ENCODE assay signal across 11 cellular contexts in the genomic region with DNA sequence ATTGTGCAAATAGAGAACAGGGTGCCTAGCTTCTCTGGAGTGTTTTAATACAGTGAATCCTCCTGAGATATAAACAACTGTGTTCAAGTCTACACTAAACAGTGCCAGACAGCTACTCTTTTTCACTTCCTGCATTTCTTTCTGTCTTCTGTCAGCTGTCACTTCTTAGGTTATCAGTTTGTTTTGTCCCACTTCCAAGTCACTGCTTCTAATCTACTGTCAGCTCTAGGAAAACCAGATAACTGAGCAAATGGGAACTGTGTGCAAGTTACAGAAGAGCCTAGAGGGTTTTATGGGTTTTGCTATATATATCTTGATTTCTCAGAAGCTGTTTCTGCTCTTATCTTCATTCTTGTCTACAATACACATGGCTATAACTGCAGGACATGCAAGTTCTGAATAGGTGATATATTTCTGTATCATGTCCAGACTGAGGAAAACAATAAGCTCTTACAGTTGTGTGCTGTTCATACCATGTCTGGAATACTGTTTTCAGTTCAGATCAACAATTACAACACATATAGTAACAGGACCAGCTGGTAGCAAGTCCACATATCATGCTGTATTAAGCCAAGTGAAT. TPM values are rescaled to one million over a fixed set of nuclear protein-coding genes. Genes with fewer than 3 reads are reported as not detected.
DNase-seq lines count a peak whose midpoint lies in the region; ATAC-seq and TF ChIP-seq lines count a peak whose summit lies in the region.
"Had no signal": no experiment of that assay in that cellular context is flagged by ENCODE, and none has a peak within 500 bp of the region (broad histone marks: within the 10 kb centered on the region; RNA-seq: fewer than 3 reads in every experiment).

No MANE protein-coding gene starts in this region.

- peaks cover 63% of the 10 kb centered on the region for H4K20me1 ChIP-seq in KMS-11 (ENCODE audit: insufficient read depth)

- no peak overlapping the region for H3K9ac ChIP-seq in KMS-11
- no peak overlapping the region for H3K9ac ChIP-seq in mesendoderm (ENCODE audit: low read length)

- H3K4me3 ChIP-seq in KMS-11 (IDR thresholded peaks at IDR 0.05; ENCODE audit: insufficient read depth, low read depth, low read length) (no peak overlapping the region), brain microvascular endothelial cell (ENCODE audit: low read depth, low read length) (no peak overlapping the region), mesendoderm (ENCODE audit: low read length) (no peak overlapping the region)

- peak overlapping the region; percentile 19; the same call in 1 of the 2 replicates for H3K27ac ChIP-seq in KMS-11
- no peak overlapping the region for H3K27ac ChIP-seq in brain microvascular endothelial cell
- no peak overlapping the region for H3K27ac ChIP-seq in mesendoderm (ENCODE audit: low read depth, low read length)

- in situ Hi-C loops in brain microvascular endothelial cell (cut with HindIII; ENCODE audit: low pct_ligation_motif_present, low sequenced_read_pairs) = no loop called here

- no peak overlapping the region for H3K23ac ChIP-seq in mesendoderm (ENCODE audit: low read length)

- H3K4me2 ChIP-seq in KMS-11 (no peak overlapping the region; the same call in 1 of the 2 replicates), mesendoderm (ENCODE audit: low read length) (no peak overlapping the region)

- H3K18ac ChIP-seq in mesendoderm (ENCODE audit: low read length) = no peak overlapping the region

- no peak overlapping the region for H2BK5ac ChIP-seq in mesendoderm (ENCODE audit: low read length)

- H2BK15ac ChIP-seq in mesendoderm (replicated peaks; ENCODE audit: low read depth) = no peak overlapping the region

- H3K79me1 ChIP-seq in mesendoderm (ENCODE audit: low read length) = peaks cover 9% of the 10 kb centered on the region

- H2AFZ ChIP-seq in KMS-11 (ENCODE audit: low read depth) = no peak overlapping the region

- no peak overlapping the region for H3K4ac ChIP-seq in mesendoderm (ENCODE audit: low read depth, low read length)

- H4K8ac ChIP-seq in mesendoderm (ENCODE audit: low read depth, low read length) = no peak overlapping the region

- no peak overlapping the region for H2BK120ac ChIP-seq in mesendoderm (ENCODE audit: low read depth, low read length)

- H3K36me3 ChIP-seq in KMS-11 (ENCODE audit: insufficient read depth) = peaks cover 14% of the 10 kb centered on the region; the same call in 1 of the 2 replicates
- H3K36me3 ChIP-seq in brain microvascular endothelial cell (replicated peaks) = peaks cover 19% of the 10 kb centered on the region
- no peaks in the 10 kb centered on the region for H3K36me3 ChIP-seq in mesendoderm (ENCODE audit: control insufficient read depth, insufficient read depth, low read length)

- H3K79me2 ChIP-seq in KMS-11 (ENCODE audit: insufficient read depth, low read depth) (peaks cover 95% of the 10 kb centered on the region), mesendoderm (ENCODE audit: control insufficient read depth, insufficient read depth, low read length) (peaks cover 45% of the 10 kb centered on the region)

- H3K4me1 ChIP-seq in KMS-11 (ENCODE audit: low read depth, poor library complexity, severe bottlenecking) (peaks cover 70% of the 10 kb centered on the region), mesendoderm (ENCODE audit: control insufficient read depth, low read depth, low read length) (peaks cover 3% of the 10 kb centered on the region)

- H4K5ac ChIP-seq in mesendoderm (ENCODE audit: low read length) = no peak overlapping the region

- H3K56ac ChIP-seq in mesendoderm (ENCODE audit: low read length) = no peak overlapping the region

- no peak for TF ChIP-seq CTCF in KMS-11 (conservative IDR thresholded peaks at IDR 0.05; ENCODE audit: low read depth, low read length)
- TF ChIP-seq CTCF in brain microvascular endothelial cell (IDR thresholded peaks at IDR 0.05; ENCODE audit: low read depth, low read length, missing control alignments) = no peak

- ATAC-seq in GM19328 (IDR thresholded peaks at IDR 0.05; ENCODE audit: unreplicated experiment) = no peak
- ATAC-seq: naive thymus-derived CD8-positive, alpha-beta T cell had no signal

- H3K27me3 ChIP-seq in KMS-11 (ENCODE audit: insufficient read depth, low read depth) = no peaks in the 10 kb centered on the region
- no peaks in the 10 kb centered on the region for H3K27me3 ChIP-seq in brain microvascular endothelial cell (replicated peaks)
- no peaks in the 10 kb centered on the region for H3K27me3 ChIP-seq in mesendoderm (ENCODE audit: insufficient read depth, low read length, poor library complexity)

- peak; percentile 23 for DNase-seq in CD1c-positive myeloid dendritic cell (ENCODE audit: extremely low spot score)
- DNase-seq in brain microvascular endothelial cell = peak; percentile 9
- DNase-seq in mesendoderm = peak; percentile 80
- no peak for DNase-seq in AG08395 (ENCODE audit: low spot score)
- no peak for DNase-seq in NCI-H2029 (lab: John Stamatoyannopoulos, UW)
- no peak for DNase-seq in GM19240 (ENCODE audit: insufficient read length, low spot score)
- DNase-seq: head of caudate nucleus; naive thymus-derived CD8-positive, alpha-beta T cell; NCI-H69 had no signal

- H2AK5ac ChIP-seq in mesendoderm (ENCODE audit: low read length) = no peak overlapping the region

RNA-seq across cellular contexts. Expression of a gene that starts 5.8 kb away (rescaled TPM):
- 73.5 TPM for polyA plus RNA-seq in mesendoderm (2013, experiment 1 of 2)
- polyA plus RNA-seq in mesendoderm (2013, experiment 2 of 2) = 74.5 TPM

Comparison
In these comparisons a context has a peak if more than half of its experiments do, and no peak if none do; other contexts are left out.
1. DNase-seq: peak in CD1c-positive myeloid dendritic cell (single experiment), brain microvascular endothelial cell (single experiment) and mesendoderm (single experiment); none in AG08395 (single experiment), NCI-H2029 (single experiment) and GM19240 (single experiment).